ENCODE assay signal across 13 cellular contexts in genomic region chr7:157932498-157933218, GRCh38.
DNase-seq lines count a peak whose midpoint lies in the region; TF ChIP-seq lines count a peak whose summit lies in the region.
"Had no signal": no experiment of that assay in that cellular context is flagged by ENCODE, and none has a peak within 500 bp of the region (broad histone marks: within the 10 kb centered on the region; RNA-seq: fewer than 3 reads in every experiment).

No MANE protein-coding gene starts in this region.

- H4K8ac ChIP-seq in mesendoderm (ENCODE audit: low read depth, low read length): no peak overlapping the region

- no peaks in the 10 kb centered on the region for H3K79me2 ChIP-seq in mesendoderm (ENCODE audit: control insufficient read depth, insufficient read depth, low read length)

- no peak overlapping the region for H2BK5ac ChIP-seq in mesendoderm (ENCODE audit: low read length)

- CTCF ChIA-PET in activated CD4-positive, alpha-beta memory T cell treated with anti-CD3 and anti-CD28 coated beads, Interleukin-2, amount 10 ng/mL, durations not matched to agents 7 days and 5 days (lab: Charles Lee): no interaction called here

- DNase-seq in DMS153 (lab: John Stamatoyannopoulos, UW) (peak; percentile 62), DMS153 treated with DMSO at 0.1 percent for 48 hours (lab: John Stamatoyannopoulos, UW; ENCODE audit: unreplicated experiment) (no peak), HT1080 (ENCODE audit: low read depth) (peak; percentile 36), mesendoderm (peak; percentile 71), osteocyte (ENCODE audit: extremely low spot score, unreplicated experiment) (no peak), NCI-H2227 (lab: John Stamatoyannopoulos, UW; ENCODE audit: unreplicated experiment) (no peak), NCI-H146 treated with DMSO at 0.1 percent for 48 hours (lab: John Stamatoyannopoulos, UW; ENCODE audit: unreplicated experiment) (no peak)
- DNase-seq in activated CD4-positive, alpha-beta memory T cell treated with anti-CD3 and anti-CD28 coated beads, Interleukin-2, amount 10 ng/mL, durations not matched to agents 7 days and 5 days: no peak
- DNase-seq: adrenal gland, NCI-H226, thyroid gland had no signal

- H3K27ac ChIP-seq in mesendoderm (ENCODE audit: low read depth, low read length): no peak overlapping the region
- H3K27ac ChIP-seq: 22Rv1, adrenal gland, thyroid gland had no signal

- no CpG with 5 or more reads among the region's 5 CpGs for WGBS in mesendoderm (ENCODE audit: extremely low coverage, insufficient coverage, low lambda C conversion rate)

- POLR2A ChIA-PET in activated CD4-positive, alpha-beta memory T cell treated with anti-CD3 and anti-CD28 coated beads, Interleukin-2, amount 10 ng/mL, durations not matched to agents 7 days and 5 days (lab: Charles Lee): no interaction called here

- H2BK120ac ChIP-seq in mesendoderm (ENCODE audit: low read depth, low read length): no peak overlapping the region

- TF ChIP-seq CTCF in osteocyte (IDR thresholded peaks at IDR 0.05): no peak

- no peaks in the 10 kb centered on the region for H3K79me1 ChIP-seq in mesendoderm (ENCODE audit: low read length)

- H3K27me3 Mint-ChIP-seq in activated CD4-positive, alpha-beta memory T cell treated with anti-CD3 and anti-CD28 coated beads, Interleukin-2, amount 10 ng/mL, durations not matched to agents 7 days and 5 days: no peaks in the 10 kb centered on the region
- no peaks in the 10 kb centered on the region for H3K27me3 Mint-ChIP-seq in osteocyte (ENCODE audit: unreplicated experiment)

- H3K27ac Mint-ChIP-seq in activated CD4-positive, alpha-beta memory T cell treated with anti-CD3 and anti-CD28 coated beads, Interleukin-2, amount 10 ng/mL, durations not matched to agents 7 days and 5 days: peak overlapping the region; percentile 57
- no peak overlapping the region for H3K27ac Mint-ChIP-seq in osteocyte (ENCODE audit: unreplicated experiment)

- H3K36me3 ChIP-seq in mesendoderm (ENCODE audit: control insufficient read depth, insufficient read depth, low read length): no peaks in the 10 kb centered on the region
- H3K36me3 ChIP-seq: adrenal gland, thyroid gland had no signal

- no peak overlapping the region for H3K9ac ChIP-seq in mesendoderm (ENCODE audit: low read length)

- no peak overlapping the region for H3K4ac ChIP-seq in mesendoderm (ENCODE audit: low read depth, low read length)

- H3K4me3 ChIP-seq in mesendoderm (ENCODE audit: low read length): no peak overlapping the region
- H3K4me3 ChIP-seq: adrenal gland, thyroid gland had no signal

- no peaks in the 10 kb centered on the region for H3K4me1 ChIP-seq in mesendoderm (ENCODE audit: control insufficient read depth, low read depth, low read length)
- H3K4me1 ChIP-seq: adrenal gland, thyroid gland had no signal

- no peak overlapping the region for H3K18ac ChIP-seq in mesendoderm (ENCODE audit: low read length)

- H4K5ac ChIP-seq in mesendoderm (ENCODE audit: low read length): no peak overlapping the region

- H3K23ac ChIP-seq in mesendoderm (ENCODE audit: low read length): no peak overlapping the region

- no peak overlapping the region for H3K56ac ChIP-seq in mesendoderm (ENCODE audit: low read length)

- peaks cover 8% of the 10 kb centered on the region for H3K36me3 Mint-ChIP-seq in activated CD4-positive, alpha-beta memory T cell treated with anti-CD3 and anti-CD28 coated beads, Interleukin-2, amount 10 ng/mL, durations not matched to agents 7 days and 5 days (ENCODE audit: low read depth)
- no peaks in the 10 kb centered on the region for H3K36me3 Mint-ChIP-seq in osteocyte (ENCODE audit: unreplicated experiment)

- no peak overlapping the region for H3K4me3 Mint-ChIP-seq in activated CD4-positive, alpha-beta memory T cell treated with anti-CD3 and anti-CD28 coated beads, Interleukin-2, amount 10 ng/mL, durations not matched to agents 7 days and 5 days
- no peak overlapping the region for H3K4me3 Mint-ChIP-seq in osteocyte (ENCODE audit: unreplicated experiment)
- H3K4me3 Mint-ChIP-seq: neural crest cell had no signal

- H2AK5ac ChIP-seq in mesendoderm (ENCODE audit: low read length): no peak overlapping the region

- H3K27me3 ChIP-seq in mesendoderm (ENCODE audit: insufficient read depth, low read length, poor library complexity): no peaks in the 10 kb centered on the region
- H3K27me3 ChIP-seq: adrenal gland, thyroid gland had no signal

- H3K4me2 ChIP-seq in mesendoderm (ENCODE audit: low read length): no peak overlapping the region

- no peaks in the 10 kb centered on the region for H3K4me1 Mint-ChIP-seq in activated CD4-positive, alpha-beta memory T cell treated with anti-CD3 and anti-CD28 coated beads, Interleukin-2, amount 10 ng/mL, durations not matched to agents 7 days and 5 days
- H3K4me1 Mint-ChIP-seq in osteocyte (ENCODE audit: unreplicated experiment): no peaks in the 10 kb centered on the region
- H3K4me1 Mint-ChIP-seq: neural crest cell had no signal

- H3K9me3 Mint-ChIP-seq in activated CD4-positive, alpha-beta memory T cell treated with anti-CD3 and anti-CD28 coated beads, Interleukin-2, amount 10 ng/mL, durations not matched to agents 7 days and 5 days: peaks cover 51% of the 10 kb centered on the region
- H3K9me3 Mint-ChIP-seq in osteocyte (ENCODE audit: unreplicated experiment): peaks cover 41% of the 10 kb centered on the region

- no peak overlapping the region for H2BK15ac ChIP-seq in mesendoderm (replicated peaks; ENCODE audit: low read depth)

Comparison
In these comparisons a context has a peak if more than half of its experiments do, and no peak if none do; other contexts are left out.
1. DNase-seq: peak in DMS153 (single experiment), HT1080 (single experiment) and mesendoderm (single experiment); none in DMS153 treated with DMSO at 0.1 percent for 48 hours (single experiment), activated CD4-positive, alpha-beta memory T cell treated with anti-CD3 and anti-CD28 coated beads, Interleukin-2, amount 10 ng/mL, durations not matched to agents 7 days and 5 days (single experiment), osteocyte (single experiment), NCI-H2227 (single experiment) and NCI-H146 treated with DMSO at 0.1 percent for 48 hours (single experiment).